Comparison of ENCODE assay signal across 30 cellular contexts in the genomic region with DNA sequence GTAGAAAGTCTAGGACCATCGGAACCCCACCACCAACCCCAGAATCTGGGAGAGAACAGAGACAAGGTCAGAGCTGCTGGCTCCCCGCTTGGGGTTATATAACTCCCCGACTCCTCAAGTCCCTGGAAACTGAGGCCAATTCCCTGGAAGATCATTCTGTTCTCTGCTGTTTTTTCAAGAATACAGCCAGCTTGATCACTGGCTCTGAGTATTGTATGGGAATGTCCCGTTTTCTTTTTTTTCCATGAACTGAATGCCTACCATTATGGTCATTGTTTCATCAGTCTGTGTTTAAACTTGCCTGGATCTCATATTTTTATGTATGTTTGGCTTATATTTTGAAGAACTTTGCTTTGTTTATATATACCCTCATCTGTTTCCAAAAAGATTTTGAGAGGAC.
"Had no signal": no experiment of that assay in that cellular context is flagged by ENCODE, and none has a peak within 500 bp of the region (broad histone marks: within the 10 kb centered on the region; RNA-seq: fewer than 3 reads in every experiment).

No MANE protein-coding gene starts in this region.

- ATAC-seq: activated CD4-positive, CD25-positive, alpha-beta regulatory T cell treated with anti-CD3 and anti-CD28 coated beads, Interleukin-2, amount 50 U/mL, for 24 hours; activated T-cell treated with anti-CD3 and anti-CD28 coated beads, Interleukin-2, amount 50 U/mL, for 72 hours; body of pancreas; T-helper 17 cell had no signal

- H3K4me1 ChIP-seq: adrenal gland, body of pancreas, colonic mucosa had no signal

- H3K9me3 ChIP-seq: adrenal gland, body of pancreas, colonic mucosa, esophagus squamous epithelium had no signal

- H3K27me3 Mint-ChIP-seq: activated B cell treated with CpG ODN at 0.5 μM for 24 hours; activated CD4-positive, alpha-beta memory T cell treated with anti-CD3 and anti-CD28 coated beads, Interleukin-2, amount 10 ng/mL, durations not matched to agents 7 days and 5 days; activated CD4-positive, alpha-beta T cell treated with anti-CD3 and anti-CD28 coated beads, Interleukin-2, amount 10 ng/mL, durations not matched to agents 24 days and 14 days; activated naive CD8-positive, alpha-beta T cell; activated T-cell treated with anti-CD3 and anti-CD28 coated beads, Interleukin-2, amount 50 U/mL, for 24 hours; T-helper 17 cell had no signal

- H3K27ac ChIP-seq: adrenal gland, body of pancreas, colonic mucosa, epithelial cell of prostate, WERI-Rb-1 had no signal

- H3K27me3 ChIP-seq: adrenal gland, body of pancreas, colonic mucosa, esophagus squamous epithelium had no signal

- H3K36me3 ChIP-seq: adrenal gland, colonic mucosa, WERI-Rb-1 had no signal

- H3K4me3 Mint-ChIP-seq: activated B cell treated with CpG ODN at 0.5 μM for 24 hours; activated CD4-positive, alpha-beta memory T cell treated with anti-CD3 and anti-CD28 coated beads, Interleukin-2, amount 10 ng/mL, durations not matched to agents 7 days and 5 days; activated CD4-positive, alpha-beta T cell treated with anti-CD3 and anti-CD28 coated beads, Interleukin-2, amount 10 ng/mL, durations not matched to agents 24 days and 14 days; activated naive CD8-positive, alpha-beta T cell; activated T-cell treated with anti-CD3 and anti-CD28 coated beads, Interleukin-2, amount 50 U/mL, for 24 hours; activated T-cell treated with anti-CD3 and anti-CD28 coated beads, Interleukin-2, amount 50 U/mL, for 72 hours; T-helper 17 cell; T-helper 2 cell treated with Interferon-gamma antibody and Interleukin-4, amounts not matched to agents 5 μg/mL and 100 μg/mL, for 36 hours had no signal

- DNase-seq: activated B cell treated with CpG ODN at 0.5 μM for 24 hours; activated CD4-positive, alpha-beta memory T cell treated with anti-CD3 and anti-CD28 coated beads, Interleukin-2, amount 10 ng/mL, durations not matched to agents 7 days and 5 days; activated CD4-positive, alpha-beta T cell treated with anti-CD3 and anti-CD28 coated beads, Interleukin-2, amount 10 ng/mL, durations not matched to agents 24 days and 14 days; activated CD4-positive, alpha-beta T cell treated with anti-CD3 and anti-CD28 coated beads, Interleukin-2, amount 50 U/mL, for 4 hours; activated CD8-positive, alpha-beta memory T cell treated with anti-CD3 and anti-CD28 coated beads, Interleukin-2, amount 50 U/mL, for 48 hours; activated effector memory CD4-positive, alpha-beta T cell treated with Interleukin-2 at 50 U/mL for 16 hours; activated gamma-delta T cell treated with Interleukin-2 at 50 U/mL for 16 hours; activated naive CD4-positive, alpha-beta T cell treated with anti-CD3 and anti-CD28 coated beads, Interleukin-2, amount 50 U/mL, for 16 hours; activated naive CD4-positive, alpha-beta T cell treated with Interleukin-2 at 50 U/mL for 16 hours; activated T-cell treated with anti-CD3 and anti-CD28 coated beads for 4 hours; activated T-cell treated with anti-CD3 and anti-CD28 coated beads, Interleukin-2, amount 50 U/mL, for 24 hours; activated T-cell treated with anti-CD3 and anti-CD28 coated beads, Interleukin-2, amount 50 U/mL, for 72 hours; adrenal gland; amygdala; aorta; body of pancreas; caudate nucleus; colonic mucosa; effector CD8-positive, alpha-beta T cell; esophagus squamous epithelium; foreskin fibroblast; head of caudate nucleus; T-helper 1 cell; T-helper 17 cell; T1000; WERI-Rb-1 had no signal

- H3K27ac Mint-ChIP-seq: activated B cell treated with CpG ODN at 0.5 μM for 24 hours; activated CD4-positive, alpha-beta memory T cell treated with anti-CD3 and anti-CD28 coated beads, Interleukin-2, amount 10 ng/mL, durations not matched to agents 7 days and 5 days; activated CD4-positive, alpha-beta T cell treated with anti-CD3 and anti-CD28 coated beads, Interleukin-2, amount 10 ng/mL, durations not matched to agents 24 days and 14 days; activated T-cell treated with anti-CD3 and anti-CD28 coated beads, Interleukin-2, amount 50 U/mL, for 24 hours; activated T-cell treated with anti-CD3 and anti-CD28 coated beads, Interleukin-2, amount 50 U/mL, for 72 hours; T-helper 17 cell; T-helper 2 cell treated with Interferon-gamma antibody and Interleukin-4, amounts not matched to agents 5 μg/mL and 100 μg/mL, for 36 hours had no signal

- H3K4me3 ChIP-seq: adrenal gland, body of pancreas, colonic mucosa, esophagus squamous epithelium had no signal

- H3K9me3 Mint-ChIP-seq: activated B cell treated with CpG ODN at 0.5 μM for 24 hours; activated CD4-positive, alpha-beta memory T cell treated with anti-CD3 and anti-CD28 coated beads, Interleukin-2, amount 10 ng/mL, durations not matched to agents 7 days and 5 days; activated CD4-positive, alpha-beta T cell treated with anti-CD3 and anti-CD28 coated beads, Interleukin-2, amount 10 ng/mL, durations not matched to agents 24 days and 14 days; activated T-cell treated with anti-CD3 and anti-CD28 coated beads, Interleukin-2, amount 50 U/mL, for 24 hours; activated T-cell treated with anti-CD3 and anti-CD28 coated beads, Interleukin-2, amount 50 U/mL, for 72 hours; T-helper 2 cell treated with Interferon-gamma antibody and Interleukin-4, amounts not matched to agents 5 μg/mL and 100 μg/mL, for 36 hours had no signal
